Comparison of ENCODE assay signal across 11 cellular contexts in the genomic region with DNA sequence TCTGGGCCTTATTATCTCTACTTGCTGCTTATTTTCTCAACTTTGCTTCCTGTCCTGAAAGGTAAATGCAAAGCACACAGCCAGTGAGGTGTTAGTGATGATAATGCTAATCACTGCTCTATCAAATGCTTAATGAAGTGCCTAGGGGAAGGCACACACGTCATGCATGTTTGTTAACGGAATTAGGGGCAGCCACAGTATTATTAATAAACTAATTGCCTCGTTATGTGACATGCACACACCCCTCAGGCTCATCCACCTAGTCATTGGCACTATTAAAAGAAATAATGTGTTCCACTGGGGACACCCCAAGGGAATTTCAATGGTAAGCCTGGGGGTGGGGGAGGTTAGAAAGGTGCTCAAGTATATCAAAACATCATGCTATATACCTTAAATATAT.
"Had no signal": no experiment of that assay in that cellular context is flagged by ENCODE, and none has a peak within 500 bp of the region (broad histone marks: within the 10 kb centered on the region; RNA-seq: fewer than 3 reads in every experiment).

No MANE protein-coding gene starts in this region.

- H3K27ac ChIP-seq: GM23248 had no signal

- H3K4me2 ChIP-seq: GM23338 had no signal

- H3K36me3 ChIP-seq: HAP-1 had no signal

- H3K4me1 ChIP-seq: HAP-1 had no signal

- H2AFZ ChIP-seq: GM23248, GM23338 had no signal

- H3K4me3 ChIP-seq: GM23248, GM23338, HAP-1 had no signal

- FAIRE-seq: H1, H54 had no signal

- ATAC-seq: GM23338, HCT116 had no signal

- H3K9me3 ChIP-seq: HAP-1 had no signal

- DNase-seq: GM23248, GOT3, H7, H9, HCEC 1CT, HFFc6 had no signal

- H3K9ac ChIP-seq: GM23248 had no signal
